Comparison of ENCODE assay signal across 8 cellular contexts in the genomic region with DNA sequence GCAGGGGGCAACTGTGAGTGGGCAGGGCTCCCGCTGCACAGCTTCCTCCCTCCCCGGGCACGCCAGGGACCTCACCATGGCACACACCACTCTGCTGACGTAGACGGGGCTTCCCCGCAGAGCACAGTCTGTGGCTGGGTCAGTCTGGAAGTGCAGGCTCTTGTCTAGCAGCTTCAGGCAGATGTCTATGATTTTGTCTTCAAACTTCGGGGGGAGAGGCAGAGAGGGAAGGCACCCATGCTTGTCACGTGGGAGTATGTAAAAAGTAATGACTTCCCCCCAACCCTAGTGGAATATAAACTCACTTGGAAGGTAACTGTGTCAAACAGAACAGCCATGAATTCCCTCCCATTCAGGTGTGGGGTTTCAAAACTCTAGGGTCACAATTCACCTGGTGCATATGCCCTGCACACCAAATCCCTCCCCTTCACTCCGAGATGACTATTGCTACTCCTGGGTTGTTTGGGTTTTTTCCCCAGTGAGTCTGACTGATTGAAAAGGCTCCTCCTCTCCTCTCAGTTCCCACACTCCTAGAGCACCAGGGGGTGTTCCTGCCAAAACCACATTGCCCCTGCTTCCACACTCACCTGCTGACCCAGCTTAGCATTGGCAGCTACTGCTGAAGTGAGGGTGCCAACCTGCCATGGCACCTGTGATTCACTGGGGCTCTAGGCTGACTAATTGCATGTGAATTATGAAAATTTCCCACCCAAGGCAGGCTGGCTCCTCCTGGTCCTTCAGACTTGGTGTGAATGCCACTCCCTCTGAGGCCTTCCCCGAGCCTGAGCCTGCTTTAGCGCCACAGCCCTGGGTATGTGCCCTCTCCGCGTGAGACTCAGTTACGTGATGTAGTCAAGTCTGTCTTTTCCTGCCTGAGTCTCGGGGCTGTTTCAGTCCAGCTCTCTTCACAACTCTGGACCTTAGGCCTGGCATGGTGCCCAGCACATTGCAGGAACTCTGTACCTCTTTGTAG.
DNase-seq lines count a peak whose midpoint lies in the region; ATAC-seq lines count a peak whose summit lies in the region.

No MANE protein-coding gene starts in this region.

- peak; percentile 51 for ATAC-seq in GM18498 (IDR thresholded peaks at IDR 0.05; ENCODE audit: unreplicated experiment)
- peak; percentile 48 for ATAC-seq in HG02623 (IDR thresholded peaks at IDR 0.05; ENCODE audit: unreplicated experiment)
- no peak for ATAC-seq in GM19467 (IDR thresholded peaks at IDR 0.05; ENCODE audit: unreplicated experiment)
- no peak for ATAC-seq in HG03159 (IDR thresholded peaks at IDR 0.05; ENCODE audit: unreplicated experiment)

- DNase-seq in T-helper 9 cell, result peak; percentile 26
- peak; percentile 38 for DNase-seq in germinal center (ENCODE audit: low spot score)
- no peak for DNase-seq in hippocampal formation (lab: John Stamatoyannopoulos, UW)
- no peak for DNase-seq in NAMALWA (ENCODE audit: low spot score)

Comparison
In these comparisons a context has a peak if more than half of its experiments do, and no peak if none do; other contexts are left out.
1. ATAC-seq: peak in GM18498 (single experiment) and HG02623 (single experiment); none in GM19467 (single experiment) and HG03159 (single experiment).
2. DNase-seq: peak in T-helper 9 cell (single experiment) and germinal center (single experiment); none in hippocampal formation (0 of 2) and NAMALWA (single experiment).